Comparison of ENCODE assay signal across 8 cellular contexts in genomic region chr1:235367000-235367908, GRCh38. TPM values are rescaled to one million over a fixed set of nuclear protein-coding genes. Genes with fewer than 3 reads are reported as not detected.
DNase-seq lines count a peak whose midpoint lies in the region; ATAC-seq, FAIRE-seq and TF ChIP-seq lines count a peak whose summit lies in the region.

TSS of gene TBCE (plus strand) at chr1:235367427. CDS start at chr1:235380050, 12,623 bp downstream.

- TF ChIP-seq CTCF in WI38 (IDR thresholded peaks at IDR 0.05; ENCODE audit: low read depth, low read length): no peak
- TF ChIP-seq CTCF in bronchial epithelial cell (IDR thresholded peaks at IDR 0.05; ENCODE audit: insufficient read depth, low read length, severe bottlenecking): no peak

- H3K4me1 ChIP-seq in iPS-20b (ENCODE audit: insufficient read depth, low read length): no peaks in the 10 kb centered on the region

- peak; percentile 99 for DNase-seq in ACHN
- peak; percentile 81 for DNase-seq in NCI-H2196 treated with DMSO at 0.1 percent for 48 hours (lab: John Stamatoyannopoulos, UW; ENCODE audit: unreplicated experiment)
- peak; percentile 98 for DNase-seq in bronchial epithelial cell (ENCODE audit: low read depth)

- FAIRE-seq in bronchial epithelial cell (lab: Jason Lieb, UNC): peak; percentile 70

- peak within 1 kb of the TSS; percentile 90 for H3K4me3 ChIP-seq in WI38 (ENCODE audit: low read depth, low read length)
- H3K4me3 ChIP-seq in bronchial epithelial cell (ENCODE audit: low read depth, low read length): peak within 1 kb of the TSS; percentile 59
- peak within 1 kb of the TSS; percentile 88 for H3K4me3 ChIP-seq in iPS-20b (ENCODE audit: low read length)
- peak within 1 kb of the TSS; percentile 44 to 83 (median 59) for H3K4me3 ChIP-seq in skin epidermis

- H3K27me3 ChIP-seq in bronchial epithelial cell (ENCODE audit: control insufficient read depth, insufficient read depth, low read length) (no peaks in the 10 kb centered on the region), iPS-20b (ENCODE audit: insufficient read depth, low read length) (no peaks in the 10 kb centered on the region)

- peak; percentile 98 for ATAC-seq in GM18870 (IDR thresholded peaks at IDR 0.05; ENCODE audit: unreplicated experiment)
- peak; percentile 100 for ATAC-seq in HG03135 (IDR thresholded peaks at IDR 0.05; ENCODE audit: unreplicated experiment)

- H3K9ac ChIP-seq in iPS-20b (ENCODE audit: low read depth, low read length): peak within 1 kb of the TSS; percentile 85

- H3K36me3 ChIP-seq in bronchial epithelial cell (ENCODE audit: control insufficient read depth, insufficient read depth, low read length): peaks cover 1% of the 10 kb centered on the region
- H3K36me3 ChIP-seq in iPS-20b (ENCODE audit: insufficient read depth, low read depth, low read length): no peaks in the 10 kb centered on the region; the same call in 1 of the 2 replicates

- H3K27ac ChIP-seq in iPS-20b (ENCODE audit: low read length) (peak within 1 kb of the TSS; percentile 59), skin epidermis (peak within 1 kb of the TSS in 20 of 21 experiments; percentile 51 to 90 (median 80))

- no peaks in the 10 kb centered on the region for H3K9me3 ChIP-seq in iPS-20b (ENCODE audit: insufficient read depth, low read depth, low read length)

- in situ Hi-C loops in ACHN (cut with HindIII; ENCODE audit: low pct_ligation_motif_present, low pct_unique_long_range_greater_than_20kb, low sequenced_read_pairs): no loop called here

RNA-seq across cellular contexts. Expression of gene TBCE, which starts in this region (rescaled TPM):
- 16.4 and 25.0 TPM in 2 replicates for total RNA-seq in bronchial epithelial cell

Comparison
In these comparisons a context has a peak if more than half of its experiments do, and no peak if none do; other contexts are left out.
1. Peak in every context shown above with its lines: DNase-seq, ATAC-seq, H3K4me3 ChIP-seq and H3K27ac ChIP-seq.